Comparison of ENCODE assay signal across 22 cellular contexts in genomic region chr13:28623782-28624706, GRCh38. TPM values are rescaled to one million over a fixed set of nuclear protein-coding genes. Genes with fewer than 3 reads are reported as not detected.
A peak's percentile ranks its signal among the peaks of the same experiment; 100 is the strongest.
DNase-seq lines count a peak whose midpoint lies in the region; ATAC-seq and TF ChIP-seq lines count a peak whose summit lies in the region.
"Had no signal": no experiment of that assay in that cellular context is flagged by ENCODE, and none has a peak within 500 bp of the region (broad histone marks: within the 10 kb centered on the region; RNA-seq: fewer than 3 reads in every experiment).

No MANE protein-coding gene starts in this region.

- ATAC-seq in activated CD8-positive, alpha-beta T cell treated with anti-CD3 and anti-CD28 coated beads for 36 hours, result peak; percentile 30
- ATAC-seq in activated CD8-positive, alpha-beta T cell treated with anti-CD3 and anti-CD28 coated beads, Interleukin-2, amount 10 ng/mL, durations not matched to agents 7 days and 5 days, result no peak
- ATAC-seq in upper lobe of right lung, result peak; percentile 10
- ATAC-seq: A549; activated T-cell treated with anti-CD3 and anti-CD28 coated beads, Interleukin-2, amount 50 U/mL, for 4 hours; left cardiac atrium had no signal

- H3K36me3 Mint-ChIP-seq in activated CD8-positive, alpha-beta T cell treated with anti-CD3 and anti-CD28 coated beads for 36 hours (ENCODE audit: low read depth), result no peaks in the 10 kb centered on the region
- no peaks in the 10 kb centered on the region for H3K36me3 Mint-ChIP-seq in activated CD8-positive, alpha-beta T cell treated with anti-CD3 and anti-CD28 coated beads, Interleukin-2, amount 10 ng/mL, durations not matched to agents 7 days and 5 days (ENCODE audit: low read depth)
- H3K36me3 Mint-ChIP-seq: activated naive CD8-positive, alpha-beta T cell had no signal

- H3K36me3 ChIP-seq in upper lobe of right lung, result no peaks in the 10 kb centered on the region
- no peaks in the 10 kb centered on the region for H3K36me3 ChIP-seq in sigmoid colon
- H3K36me3 ChIP-seq: cardiac muscle cell, tibial artery had no signal

- H3K9me3 ChIP-seq in upper lobe of right lung, result no peaks in the 10 kb centered on the region
- H3K9me3 ChIP-seq in sigmoid colon, result no peaks in the 10 kb centered on the region
- H3K9me3 ChIP-seq: A549, tibial artery had no signal

- no peaks in the 10 kb centered on the region for H3K9me3 Mint-ChIP-seq in activated CD8-positive, alpha-beta T cell treated with anti-CD3 and anti-CD28 coated beads for 36 hours
- H3K9me3 Mint-ChIP-seq in activated CD8-positive, alpha-beta T cell treated with anti-CD3 and anti-CD28 coated beads, Interleukin-2, amount 10 ng/mL, durations not matched to agents 7 days and 5 days (ENCODE audit: insufficient read depth), result no peaks in the 10 kb centered on the region
- H3K9me3 Mint-ChIP-seq: activated T-cell treated with anti-CD3 and anti-CD28 coated beads, Interleukin-2, amount 50 U/mL, for 4 hours had no signal

- 72 to 80% methylated on average over 15 of the region's 15 CpGs for WGBS in sigmoid colon, 2 donors

- H3K27ac Mint-ChIP-seq in activated CD8-positive, alpha-beta T cell treated with anti-CD3 and anti-CD28 coated beads for 36 hours, result peak overlapping the region; percentile 23
- H3K27ac Mint-ChIP-seq in activated CD8-positive, alpha-beta T cell treated with anti-CD3 and anti-CD28 coated beads, Interleukin-2, amount 10 ng/mL, durations not matched to agents 7 days and 5 days, result no peak overlapping the region
- H3K27ac Mint-ChIP-seq: activated naive CD8-positive, alpha-beta T cell had no signal

- H3K4me3 Mint-ChIP-seq in activated CD8-positive, alpha-beta T cell treated with anti-CD3 and anti-CD28 coated beads for 36 hours, result no peak overlapping the region
- no peak overlapping the region for H3K4me3 Mint-ChIP-seq in activated CD8-positive, alpha-beta T cell treated with anti-CD3 and anti-CD28 coated beads, Interleukin-2, amount 10 ng/mL, durations not matched to agents 7 days and 5 days
- H3K4me3 Mint-ChIP-seq: activated naive CD8-positive, alpha-beta T cell; activated T-cell treated with anti-CD3 and anti-CD28 coated beads, Interleukin-2, amount 50 U/mL, for 4 hours had no signal

- H3K27ac ChIP-seq in upper lobe of right lung (no peak overlapping the region), sigmoid colon (no peak overlapping the region)
- H3K27ac ChIP-seq: A549, cardiac muscle cell, hepatocyte, tibial artery had no signal

- H3K4me1 Mint-ChIP-seq in activated CD8-positive, alpha-beta T cell treated with anti-CD3 and anti-CD28 coated beads for 36 hours (ENCODE audit: low read depth), result peaks cover 8% of the 10 kb centered on the region
- H3K4me1 Mint-ChIP-seq in activated CD8-positive, alpha-beta T cell treated with anti-CD3 and anti-CD28 coated beads, Interleukin-2, amount 10 ng/mL, durations not matched to agents 7 days and 5 days (ENCODE audit: low read depth), result peaks cover 10% of the 10 kb centered on the region

- no peak for TF ChIP-seq EP300 in sigmoid colon (IDR thresholded peaks at IDR 0.05)

- H3K27me3 ChIP-seq in upper lobe of right lung, result no peaks in the 10 kb centered on the region
- H3K27me3 ChIP-seq in sigmoid colon, result no peaks in the 10 kb centered on the region
- H3K27me3 ChIP-seq: cardiac muscle cell, hepatocyte, tibial artery had no signal

- H3K27me3 Mint-ChIP-seq in activated CD8-positive, alpha-beta T cell treated with anti-CD3 and anti-CD28 coated beads for 36 hours, result no peaks in the 10 kb centered on the region
- H3K27me3 Mint-ChIP-seq in activated CD8-positive, alpha-beta T cell treated with anti-CD3 and anti-CD28 coated beads, Interleukin-2, amount 10 ng/mL, durations not matched to agents 7 days and 5 days (ENCODE audit: low read depth), result peaks cover 9% of the 10 kb centered on the region
- H3K27me3 Mint-ChIP-seq: activated naive CD8-positive, alpha-beta T cell had no signal

- no peak for TF ChIP-seq CTCF in activated CD8-positive, alpha-beta T cell treated with anti-CD3 and anti-CD28 coated beads for 36 hours (IDR thresholded peaks at IDR 0.05)
- no peak for TF ChIP-seq CTCF in fibroblast of mammary gland (conservative IDR thresholded peaks at IDR 0.05; ENCODE audit: control insufficient read depth, insufficient read depth, low read depth, low read length)
- TF ChIP-seq CTCF in upper lobe of right lung (IDR thresholded peaks at IDR 0.05), result no peak
- no peak for TF ChIP-seq CTCF in sigmoid colon (IDR thresholded peaks at IDR 0.05)

- DNase-seq in activated CD8-positive, alpha-beta T cell treated with anti-CD3 and anti-CD28 coated beads for 36 hours, result peak; percentile 19
- no peak for DNase-seq in activated CD8-positive, alpha-beta T cell treated with anti-CD3 and anti-CD28 coated beads, Interleukin-2, amount 10 ng/mL, durations not matched to agents 7 days and 5 days
- DNase-seq in MV-4-11 (lab: John Stamatoyannopoulos, UW), result peak; percentile 5
- peak; percentile 15 for DNase-seq in fibroblast of mammary gland (ENCODE audit: low read depth)
- DNase-seq in upper lobe of right lung, result no peak
- no peak for DNase-seq in stimulated activated naive CD4-positive, alpha-beta T cell (lab: John Stamatoyannopoulos, UW)
- no peak for DNase-seq in sigmoid colon
- DNase-seq in NCI-H2107 (lab: John Stamatoyannopoulos, UW), result no peak
- DNase-seq: activated CD4-positive, alpha-beta T cell treated with anti-CD3 and anti-CD28 coated beads, Interleukin-2, amount 50 U/mL, for 4 hours; activated T-cell treated with anti-CD3 and anti-CD28 coated beads, Interleukin-2, amount 50 U/mL, for 4 hours; COR-L47; effector memory CD4-positive, alpha-beta T cell; HCEC 1CT; left cardiac atrium; MM.1S; NCI-H748 treated with DMSO at 0.1 percent for 48 hours; stimulated activated CD4-positive, alpha-beta T cell treated with anti-CD3 and anti-CD28 coated beads, Interleukin-4, amount 100 ng/mL, for 4 hours; tibial artery had no signal

- POLR2A ChIA-PET in activated CD8-positive, alpha-beta T cell treated with anti-CD3 and anti-CD28 coated beads for 36 hours (lab: Charles Lee), result interaction anchor here (0.6 kb wide), 1 partner anchor 47 kb away, joined by 3 read pairs; no protein-coding TSS in a partner anchor
- POLR2A ChIA-PET in activated CD8-positive, alpha-beta T cell treated with anti-CD3 and anti-CD28 coated beads, Interleukin-2, amount 10 ng/mL, durations not matched to agents 7 days and 5 days (lab: Charles Lee), result no interaction called here

- H3K4me1 ChIP-seq in upper lobe of right lung (peaks cover 8% of the 10 kb centered on the region), sigmoid colon (no peaks in the 10 kb centered on the region)
- H3K4me1 ChIP-seq: A549, tibial artery had no signal

- intact Hi-C loops in activated CD8-positive, alpha-beta T cell treated with anti-CD3 and anti-CD28 coated beads for 36 hours (cut with micrococcal nuclease), result no loop called here
- intact Hi-C loops in upper lobe of right lung (cut with DNase I), result no loop called here
- intact Hi-C loops in sigmoid colon (cut with DNase I), result no loop called here

- TF ChIP-seq POLR2A in sigmoid colon (IDR thresholded peaks at IDR 0.05), result no peak

- CTCF ChIA-PET in activated CD8-positive, alpha-beta T cell treated with anti-CD3 and anti-CD28 coated beads for 36 hours (lab: Charles Lee), result no interaction called here
- CTCF ChIA-PET in activated CD8-positive, alpha-beta T cell treated with anti-CD3 and anti-CD28 coated beads, Interleukin-2, amount 10 ng/mL, durations not matched to agents 7 days and 5 days (lab: Charles Lee), result no interaction called here

- no peak overlapping the region for H3K4me3 ChIP-seq in fibroblast of mammary gland (ENCODE audit: control insufficient read depth, low read depth, low read length)
- no peak overlapping the region for H3K4me3 ChIP-seq in upper lobe of right lung
- H3K4me3 ChIP-seq in sigmoid colon, result no peak overlapping the region
- H3K4me3 ChIP-seq: A549, cardiac muscle cell, hepatocyte, tibial artery had no signal

RNA-seq across cellular contexts. Expression of gene POMP, which starts 34.9 kb away (rescaled TPM):
- total RNA-seq in activated CD8-positive, alpha-beta T cell treated with anti-CD3 and anti-CD28 coated beads for 36 hours, result 100 to 1,000 TPM; 106 to 116 TPM
- total RNA-seq in activated CD8-positive, alpha-beta T cell treated with anti-CD3 and anti-CD28 coated beads, Interleukin-2, amount 10 ng/mL, durations not matched to agents 7 days and 5 days, result 10 to 100 TPM; 90.7 to 94.5 TPM
- total RNA-seq in upper lobe of right lung (56.5 TPM), sigmoid colon (10 to 100 TPM; 38.6 to 96.4 (median 66.7) TPM)
- 100 to 1,000 TPM; 101 to 163 (median 135) TPM for polyA plus RNA-seq in sigmoid colon

Comparison
In these comparisons a context has a peak if more than half of its experiments do, and no peak if none do; other contexts are left out.
1. DNase-seq: peak in activated CD8-positive, alpha-beta T cell treated with anti-CD3 and anti-CD28 coated beads for 36 hours (single experiment), MV-4-11 (single experiment) and fibroblast of mammary gland (single experiment); none in activated CD8-positive, alpha-beta T cell treated with anti-CD3 and anti-CD28 coated beads, Interleukin-2, amount 10 ng/mL, durations not matched to agents 7 days and 5 days (single experiment), upper lobe of right lung (single experiment), stimulated activated naive CD4-positive, alpha-beta T cell (0 of 6), sigmoid colon (single experiment) and NCI-H2107 (single experiment).